ENCODE assay signal across 30 cellular contexts in the genomic region with DNA sequence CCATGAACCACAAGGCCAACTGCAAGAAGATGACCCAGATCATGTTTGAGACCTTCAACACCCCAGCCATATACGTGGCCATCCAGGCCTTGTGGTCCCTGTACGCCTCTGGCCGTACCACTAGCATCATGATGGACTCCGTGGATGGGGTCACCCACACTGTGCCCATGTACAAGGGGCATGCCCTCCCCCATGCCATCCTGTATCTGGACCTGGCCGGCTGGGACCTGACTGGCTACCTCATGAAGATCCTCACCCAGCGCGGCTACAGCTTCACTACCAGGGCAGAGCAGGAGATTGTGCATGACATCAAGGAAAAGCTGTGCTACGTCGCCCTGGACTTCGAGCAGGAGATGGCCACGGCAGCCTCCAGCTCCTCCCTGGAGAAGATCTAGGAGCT.
"Had no signal": no experiment of that assay in that cellular context is flagged by ENCODE, and none has a peak within 500 bp of the region (broad histone marks: within the 10 kb centered on the region; RNA-seq: fewer than 3 reads in every experiment).

No MANE protein-coding gene starts in this region.

- H3K27ac Mint-ChIP-seq: activated CD4-positive, alpha-beta memory T cell treated with anti-CD3 and anti-CD28 coated beads, Interleukin-2, amount 10 ng/mL, durations not matched to agents 7 days and 5 days; activated CD4-positive, alpha-beta T cell treated with anti-CD3 and anti-CD28 coated beads, Interleukin-2, amount 10 ng/mL, durations not matched to agents 7 days and 5 days; activated naive CD4-positive, alpha-beta T cell treated with anti-CD3 and anti-CD28 coated beads, Interleukin-2, amount 10 ng/mL, durations not matched to agents 7 days and 5 days; activated naive CD4-positive, alpha-beta T cell treated with anti-CD3 and anti-CD28 coated beads, Interleukin-2, amount 50 U/mL, for 72 hours; activated naive CD8-positive, alpha-beta T cell treated with anti-CD3 and anti-CD28 coated beads, Interleukin-2, amount 10 ng/mL, durations not matched to agents 7 days and 5 days; activated T-cell treated with anti-CD3 and anti-CD28 coated beads, Interleukin-2, amount 50 U/mL, for 24 hours; activated T-cell treated with anti-CD3 and anti-CD28 coated beads, Interleukin-2, amount 50 U/mL, for 72 hours; WTC11 had no signal

- H3K4me3 Mint-ChIP-seq: activated CD4-positive, alpha-beta memory T cell treated with anti-CD3 and anti-CD28 coated beads, Interleukin-2, amount 10 ng/mL, durations not matched to agents 7 days and 5 days; activated CD4-positive, alpha-beta T cell treated with anti-CD3 and anti-CD28 coated beads, Interleukin-2, amount 10 ng/mL, durations not matched to agents 7 days and 5 days; activated naive CD4-positive, alpha-beta T cell treated with anti-CD3 and anti-CD28 coated beads, Interleukin-2, amount 10 ng/mL, durations not matched to agents 7 days and 5 days; activated naive CD8-positive, alpha-beta T cell treated with anti-CD3 and anti-CD28 coated beads, Interleukin-2, amount 10 ng/mL, durations not matched to agents 7 days and 5 days; activated T-cell treated with anti-CD3 and anti-CD28 coated beads, Interleukin-2, amount 50 U/mL, for 24 hours; activated T-cell treated with anti-CD3 and anti-CD28 coated beads, Interleukin-2, amount 50 U/mL, for 72 hours; WTC11 had no signal

- H3K36me3 ChIP-seq: cardiac muscle cell, colonic mucosa, esophagus squamous epithelium had no signal

- H3K4me1 Mint-ChIP-seq: activated CD4-positive, alpha-beta memory T cell treated with anti-CD3 and anti-CD28 coated beads, Interleukin-2, amount 10 ng/mL, durations not matched to agents 7 days and 5 days; activated CD4-positive, alpha-beta T cell treated with anti-CD3 and anti-CD28 coated beads, Interleukin-2, amount 10 ng/mL, durations not matched to agents 7 days and 5 days; activated naive CD4-positive, alpha-beta T cell treated with anti-CD3 and anti-CD28 coated beads, Interleukin-2, amount 10 ng/mL, durations not matched to agents 7 days and 5 days; activated naive CD8-positive, alpha-beta T cell treated with anti-CD3 and anti-CD28 coated beads, Interleukin-2, amount 10 ng/mL, durations not matched to agents 7 days and 5 days had no signal

- H3K9me3 Mint-ChIP-seq: activated CD4-positive, alpha-beta T cell treated with anti-CD3 and anti-CD28 coated beads, Interleukin-2, amount 10 ng/mL, durations not matched to agents 7 days and 5 days; activated naive CD4-positive, alpha-beta T cell treated with anti-CD3 and anti-CD28 coated beads, Interleukin-2, amount 10 ng/mL, durations not matched to agents 7 days and 5 days; activated naive CD8-positive, alpha-beta T cell treated with anti-CD3 and anti-CD28 coated beads, Interleukin-2, amount 10 ng/mL, durations not matched to agents 7 days and 5 days; activated T-cell treated with anti-CD3 and anti-CD28 coated beads, Interleukin-2, amount 50 U/mL, for 72 hours had no signal

- FAIRE-seq: endometrium, endothelial cell of umbilical vein, TTC549 had no signal

- H3K27ac ChIP-seq: body of pancreas, cardiac muscle cell, colonic mucosa, epithelial cell of prostate, esophagus squamous epithelium, VCaP had no signal

- DNase-seq: activated CD4-positive, alpha-beta memory T cell treated with anti-CD3 and anti-CD28 coated beads, Interleukin-2, amount 10 ng/mL, durations not matched to agents 7 days and 5 days; activated CD4-positive, alpha-beta T cell treated with anti-CD3 and anti-CD28 coated beads for 1 hour; activated CD4-positive, alpha-beta T cell treated with anti-CD3 and anti-CD28 coated beads for 4 hours; activated CD4-positive, alpha-beta T cell treated with anti-CD3 and anti-CD28 coated beads, Interleukin-2, amount 10 ng/mL, durations not matched to agents 7 days and 5 days; activated CD4-positive, alpha-beta T cell treated with anti-CD3 and anti-CD28 coated beads, Interleukin-2, amount 50 U/mL, for 4 hours; activated CD8-positive, alpha-beta memory T cell treated with anti-CD3 and anti-CD28 coated beads, Interleukin-2, amount 50 U/mL, for 48 hours; activated gamma-delta T cell; activated naive CD4-positive, alpha-beta T cell; activated naive CD4-positive, alpha-beta T cell treated with anti-CD3 and anti-CD28 coated beads, Interleukin-2, amount 10 ng/mL, durations not matched to agents 7 days and 5 days; activated naive CD8-positive, alpha-beta T cell treated with anti-CD3 and anti-CD28 coated beads, Interleukin-2, amount 10 ng/mL, durations not matched to agents 7 days and 5 days; activated T-cell treated with anti-CD3 and anti-CD28 coated beads for 4 hours; activated T-cell treated with anti-CD3 and anti-CD28 coated beads, Interleukin-2, amount 50 U/mL, for 24 hours; activated T-cell treated with anti-CD3 and anti-CD28 coated beads, Interleukin-2, amount 50 U/mL, for 72 hours; body of pancreas; central memory CD4-positive, alpha-beta T cell; cerebellar nuclear complex; colonic mucosa; effector CD8-positive, alpha-beta T cell; esophagus squamous epithelium; foreskin melanocyte; head of caudate nucleus; T-helper 2 cell had no signal

- H3K4me3 ChIP-seq: body of pancreas, cardiac muscle cell, colonic mucosa, esophagus squamous epithelium had no signal

- H3K27me3 ChIP-seq: body of pancreas, cardiac muscle cell, colonic mucosa, esophagus squamous epithelium had no signal

- H3K9me3 ChIP-seq: body of pancreas, colonic mucosa, esophagus squamous epithelium had no signal

- H3K36me3 Mint-ChIP-seq: activated naive CD4-positive, alpha-beta T cell treated with anti-CD3 and anti-CD28 coated beads, Interleukin-2, amount 10 ng/mL, durations not matched to agents 7 days and 5 days; activated naive CD4-positive, alpha-beta T cell treated with anti-CD3 and anti-CD28 coated beads, Interleukin-2, amount 50 U/mL, for 72 hours; activated naive CD8-positive, alpha-beta T cell treated with anti-CD3 and anti-CD28 coated beads, Interleukin-2, amount 10 ng/mL, durations not matched to agents 7 days and 5 days had no signal

- ATAC-seq: activated naive CD4-positive, alpha-beta T cell treated with anti-CD3 and anti-CD28 coated beads, Interleukin-2, amount 50 U/mL, for 72 hours; activated T-cell treated with anti-CD3 and anti-CD28 coated beads, Interleukin-2, amount 50 U/mL, for 72 hours; body of pancreas; WTC11 had no signal

- H3K4me1 ChIP-seq: body of pancreas, colonic mucosa, esophagus squamous epithelium had no signal
